1 cellular context compared by ENCODE assay signal in the genomic region with DNA sequence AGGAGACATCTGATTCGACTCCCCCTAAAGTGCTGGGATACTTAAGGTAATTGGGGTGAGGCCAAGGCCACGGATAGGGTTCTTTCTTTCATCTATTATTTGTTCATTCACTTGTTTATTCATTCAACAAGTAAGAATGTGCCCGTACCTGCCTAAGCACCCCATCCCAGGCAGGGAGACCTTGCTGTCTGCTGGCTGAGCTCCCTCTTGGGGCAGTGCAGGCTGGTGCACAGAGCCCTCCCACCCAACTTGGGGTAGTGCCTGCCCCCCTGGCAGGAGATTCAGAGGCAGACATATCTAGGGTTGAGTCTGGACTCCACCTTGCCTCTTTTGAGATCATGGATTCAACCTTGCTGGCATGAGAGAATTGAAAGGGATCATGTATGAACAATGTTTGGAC.
TF ChIP-seq lines count a peak whose summit lies in the region.

No MANE protein-coding gene starts in this region.

TF ChIP-seq in GM23338, 12 proteins besides CTCF, POLR2A, EP300 and RAD21 (continued from another document):
- TF ChIP-seq, protein P1, sequence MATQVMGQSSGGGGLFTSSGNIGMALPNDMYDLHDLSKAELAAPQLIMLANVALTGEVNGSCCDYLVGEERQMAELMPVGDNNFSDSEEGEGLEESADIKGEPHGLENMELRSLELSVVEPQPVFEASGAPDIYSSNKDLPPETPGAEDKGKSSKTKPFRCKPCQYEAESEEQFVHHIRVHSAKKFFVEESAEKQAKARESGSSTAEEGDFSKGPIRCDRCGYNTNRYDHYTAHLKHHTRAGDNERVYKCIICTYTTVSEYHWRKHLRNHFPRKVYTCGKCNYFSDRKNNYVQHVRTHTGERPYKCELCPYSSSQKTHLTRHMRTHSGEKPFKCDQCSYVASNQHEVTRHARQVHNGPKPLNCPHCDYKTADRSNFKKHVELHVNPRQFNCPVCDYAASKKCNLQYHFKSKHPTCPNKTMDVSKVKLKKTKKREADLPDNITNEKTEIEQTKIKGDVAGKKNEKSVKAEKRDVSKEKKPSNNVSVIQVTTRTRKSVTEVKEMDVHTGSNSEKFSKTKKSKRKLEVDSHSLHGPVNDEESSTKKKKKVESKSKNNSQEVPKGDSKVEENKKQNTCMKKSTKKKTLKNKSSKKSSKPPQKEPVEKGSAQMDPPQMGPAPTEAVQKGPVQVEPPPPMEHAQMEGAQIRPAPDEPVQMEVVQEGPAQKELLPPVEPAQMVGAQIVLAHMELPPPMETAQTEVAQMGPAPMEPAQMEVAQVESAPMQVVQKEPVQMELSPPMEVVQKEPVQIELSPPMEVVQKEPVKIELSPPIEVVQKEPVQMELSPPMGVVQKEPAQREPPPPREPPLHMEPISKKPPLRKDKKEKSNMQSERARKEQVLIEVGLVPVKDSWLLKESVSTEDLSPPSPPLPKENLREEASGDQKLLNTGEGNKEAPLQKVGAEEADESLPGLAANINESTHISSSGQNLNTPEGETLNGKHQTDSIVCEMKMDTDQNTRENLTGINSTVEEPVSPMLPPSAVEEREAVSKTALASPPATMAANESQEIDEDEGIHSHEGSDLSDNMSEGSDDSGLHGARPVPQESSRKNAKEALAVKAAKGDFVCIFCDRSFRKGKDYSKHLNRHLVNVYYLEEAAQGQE (IDR thresholded peaks at IDR 0.05; ENCODE audit: unreplicated experiment), result no peak
- TF ChIP-seq EZH2phosphoT487 (IDR thresholded peaks at IDR 0.05; ENCODE audit: unreplicated experiment) (no peak), EZH2 (IDR thresholded peaks at IDR 0.05; ENCODE audit: low read depth, unreplicated experiment) (no peak), ZNF331 (CRISPR knock-in tag; IDR thresholded peaks at IDR 0.05; ENCODE audit: low read depth) (no peak), ZNF114 (CRISPR knock-in tag; IDR thresholded peaks at IDR 0.05) (no peak)
- TF ChIP-seq, protein P2, sequence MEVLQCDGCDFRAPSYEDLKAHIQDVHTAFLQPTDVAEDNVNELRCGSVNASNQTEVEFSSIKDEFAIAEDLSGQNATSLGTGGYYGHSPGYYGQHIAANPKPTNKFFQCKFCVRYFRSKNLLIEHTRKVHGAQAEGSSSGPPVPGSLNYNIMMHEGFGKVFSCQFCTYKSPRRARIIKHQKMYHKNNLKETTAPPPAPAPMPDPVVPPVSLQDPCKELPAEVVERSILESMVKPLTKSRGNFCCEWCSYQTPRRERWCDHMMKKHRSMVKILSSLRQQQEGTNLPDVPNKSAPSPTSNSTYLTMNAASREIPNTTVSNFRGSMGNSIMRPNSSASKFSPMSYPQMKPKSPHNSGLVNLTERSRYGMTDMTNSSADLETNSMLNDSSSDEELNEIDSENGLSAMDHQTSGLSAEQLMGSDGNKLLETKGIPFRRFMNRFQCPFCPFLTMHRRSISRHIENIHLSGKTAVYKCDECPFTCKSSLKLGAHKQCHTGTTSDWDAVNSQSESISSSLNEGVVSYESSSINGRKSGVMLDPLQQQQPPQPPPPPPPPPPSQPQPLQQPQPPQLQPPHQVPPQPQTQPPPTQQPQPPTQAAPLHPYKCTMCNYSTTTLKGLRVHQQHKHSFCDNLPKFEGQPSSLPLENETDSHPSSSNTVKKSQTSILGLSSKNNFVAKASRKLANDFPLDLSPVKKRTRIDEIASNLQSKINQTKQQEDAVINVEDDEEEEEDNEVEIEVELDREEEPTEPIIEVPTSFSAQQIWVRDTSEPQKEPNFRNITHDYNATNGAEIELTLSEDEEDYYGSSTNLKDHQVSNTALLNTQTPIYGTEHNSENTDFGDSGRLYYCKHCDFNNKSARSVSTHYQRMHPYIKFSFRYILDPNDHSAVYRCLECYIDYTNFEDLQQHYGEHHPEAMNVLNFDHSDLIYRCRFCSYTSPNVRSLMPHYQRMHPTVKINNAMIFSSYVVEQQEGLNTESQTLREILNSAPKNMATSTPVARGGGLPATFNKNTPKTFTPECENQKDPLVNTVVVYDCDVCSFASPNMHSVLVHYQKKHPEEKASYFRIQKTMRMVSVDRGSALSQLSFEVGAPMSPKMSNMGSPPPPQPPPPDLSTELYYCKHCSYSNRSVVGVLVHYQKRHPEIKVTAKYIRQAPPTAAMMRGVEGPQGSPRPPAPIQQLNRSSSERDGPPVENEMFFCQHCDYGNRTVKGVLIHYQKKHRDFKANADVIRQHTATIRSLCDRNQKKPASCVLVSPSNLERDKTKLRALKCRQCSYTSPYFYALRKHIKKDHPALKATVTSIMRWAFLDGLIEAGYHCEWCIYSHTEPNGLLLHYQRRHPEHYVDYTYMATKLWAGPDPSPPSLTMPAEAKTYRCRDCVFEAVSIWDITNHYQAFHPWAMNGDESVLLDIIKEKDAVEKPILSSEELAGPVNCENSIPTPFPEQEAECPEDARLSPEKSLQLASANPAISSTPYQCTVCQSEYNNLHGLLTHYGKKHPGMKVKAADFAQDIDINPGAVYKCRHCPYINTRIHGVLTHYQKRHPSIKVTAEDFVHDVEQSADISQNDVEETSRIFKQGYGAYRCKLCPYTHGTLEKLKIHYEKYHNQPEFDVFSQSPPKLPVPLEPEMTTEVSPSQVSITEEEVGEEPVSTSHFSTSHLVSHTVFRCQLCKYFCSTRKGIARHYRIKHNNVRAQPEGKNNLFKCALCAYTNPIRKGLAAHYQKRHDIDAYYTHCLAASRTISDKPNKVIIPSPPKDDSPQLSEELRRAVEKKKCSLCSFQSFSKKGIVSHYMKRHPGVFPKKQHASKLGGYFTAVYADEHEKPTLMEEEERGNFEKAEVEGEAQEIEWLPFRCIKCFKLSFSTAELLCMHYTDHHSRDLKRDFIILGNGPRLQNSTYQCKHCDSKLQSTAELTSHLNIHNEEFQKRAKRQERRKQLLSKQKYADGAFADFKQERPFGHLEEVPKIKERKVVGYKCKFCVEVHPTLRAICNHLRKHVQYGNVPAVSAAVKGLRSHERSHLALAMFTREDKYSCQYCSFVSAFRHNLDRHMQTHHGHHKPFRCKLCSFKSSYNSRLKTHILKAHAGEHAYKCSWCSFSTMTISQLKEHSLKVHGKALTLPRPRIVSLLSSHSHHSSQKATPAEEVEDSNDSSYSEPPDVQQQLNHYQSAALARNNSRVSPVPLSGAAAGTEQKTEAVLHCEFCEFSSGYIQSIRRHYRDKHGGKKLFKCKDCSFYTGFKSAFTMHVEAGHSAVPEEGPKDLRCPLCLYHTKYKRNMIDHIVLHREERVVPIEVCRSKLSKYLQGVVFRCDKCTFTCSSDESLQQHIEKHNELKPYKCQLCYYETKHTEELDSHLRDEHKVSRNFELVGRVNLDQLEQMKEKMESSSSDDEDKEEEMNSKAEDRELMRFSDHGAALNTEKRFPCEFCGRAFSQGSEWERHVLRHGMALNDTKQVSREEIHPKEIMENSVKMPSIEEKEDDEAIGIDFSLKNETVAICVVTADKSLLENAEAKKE (CRISPR knock-in tag; IDR thresholded peaks at IDR 0.05), result no peak
